ENCODE assay signal across 8 cellular contexts in genomic region chr9:32378496-32378895, GRCh38. TPM values are rescaled to one million over a fixed set of nuclear protein-coding genes. Genes with fewer than 3 reads are reported as not detected.
DNase-seq lines count a peak whose midpoint lies in the region; ATAC-seq and TF ChIP-seq lines count a peak whose summit lies in the region.

No MANE protein-coding gene starts in this region.

- no peak for TF ChIP-seq POLR2A in suprapubic skin (IDR thresholded peaks at IDR 0.05)

- ATAC-seq in HG02642 (IDR thresholded peaks at IDR 0.05; ENCODE audit: poor library complexity, unreplicated experiment): peak; percentile 80
- ATAC-seq in central memory CD8-positive, alpha-beta T cell (replicated peaks; ENCODE audit: extremely low read depth, poor library complexity, severe bottlenecking): peak; percentile 77

- DNase-seq in BE2C: peak; percentile 43
- peak; percentile 57 for DNase-seq in GM13976 (ENCODE audit: low spot score)
- peak; percentile 60 for DNase-seq in MV-4-11 (lab: John Stamatoyannopoulos, UW)
- DNase-seq in SJCRH30: peak; percentile 39 to 77
- peak in 1 of 2 donors; percentile 30 for DNase-seq in central memory CD8-positive, alpha-beta T cell (ENCODE audit: low spot score in 2 of 2)
- DNase-seq in kidney tubule cell (ENCODE audit: low spot score): peak; percentile 75
- DNase-seq in suprapubic skin (ENCODE audit: low spot score in 2 of 2): no peak

- under 1% methylated on average over 3 of the region's 3 CpGs for WGBS in suprapubic skin

- TF ChIP-seq CTCF in BE2C (IDR thresholded peaks at IDR 0.05; ENCODE audit: low read depth, low read length) (peak; percentile 90), GM13976 (IDR thresholded peaks at IDR 0.05; ENCODE audit: borderline replicate concordance, control extremely low read depth, extremely low read depth, insufficient read depth, missing control alignments) (peak; percentile 87), suprapubic skin (IDR thresholded peaks at IDR 0.05) (peak; percentile 19 to 66)

- peaks cover 30% of the 10 kb centered on the region for H3K27me3 Mint-ChIP-seq in central memory CD8-positive, alpha-beta T cell

- H3K36me3 ChIP-seq in BE2C (no peaks in the 10 kb centered on the region), SJCRH30 (no peaks in the 10 kb centered on the region), suprapubic skin (no peaks in the 10 kb centered on the region)

- no peak overlapping the region for H3K4me3 ChIP-seq in BE2C (ENCODE audit: low read depth, low read length)
- no peak overlapping the region for H3K4me3 ChIP-seq in SJCRH30
- no peak overlapping the region for H3K4me3 ChIP-seq in suprapubic skin

- H3K9me3 ChIP-seq in BE2C (no peaks in the 10 kb centered on the region), SJCRH30 (replicated peaks) (no peaks in the 10 kb centered on the region), suprapubic skin (no peaks in the 10 kb centered on the region)

- no peaks in the 10 kb centered on the region for H3K9me3 Mint-ChIP-seq in central memory CD8-positive, alpha-beta T cell

- no peaks in the 10 kb centered on the region for H3K36me3 Mint-ChIP-seq in central memory CD8-positive, alpha-beta T cell (ENCODE audit: insufficient read depth)

- no peak overlapping the region for H3K4me3 Mint-ChIP-seq in central memory CD8-positive, alpha-beta T cell

- TF ChIP-seq EP300 in suprapubic skin (IDR thresholded peaks at IDR 0.05): no peak

- peaks cover 9% of the 10 kb centered on the region for H3K4me1 Mint-ChIP-seq in central memory CD8-positive, alpha-beta T cell

- H3K27ac ChIP-seq in SJCRH30 (no peak overlapping the region), suprapubic skin (no peak overlapping the region)

- H3K4me1 ChIP-seq in BE2C (no peaks in the 10 kb centered on the region), SJCRH30 (0 out of 2 replicates have a peak, but pooled peaks cover 2% of the 10 kb centered on the region), suprapubic skin (peaks cover 6% of the 10 kb centered on the region)

- H3K27ac Mint-ChIP-seq in central memory CD8-positive, alpha-beta T cell (ENCODE audit: low read depth): no peak overlapping the region

- in situ Hi-C loops in GM13976 (cut with MboI; ENCODE audit: low sequenced_read_pairs, unreplicated experiment): no loop called here

- peaks cover 41% of the 10 kb centered on the region for H3K27me3 ChIP-seq in BE2C
- H3K27me3 ChIP-seq in SJCRH30: no peaks in the 10 kb centered on the region
- H3K27me3 ChIP-seq in suprapubic skin: no peaks in the 10 kb centered on the region

RNA-seq across cellular contexts. Expression of gene ACO1, which starts 5.9 kb away (rescaled TPM):
- polyA plus RNA-seq in BE2C (2012; ENCODE audit: insufficient read depth, insufficient read length, low read depth): 3.1 TPM
- total RNA-seq in SJCRH30 (2014; rRNA removed; shearing (Covaris generic)): 50.2 and 51.4 TPM in 2 replicates
- 10 to 100 TPM; 18.2 to 25.1 (median 19.9) TPM for total RNA-seq in suprapubic skin

Comparison
In these comparisons a context has a peak if more than half of its experiments do, and no peak if none do; other contexts are left out.
1. DNase-seq: peak in BE2C (single experiment), GM13976 (single experiment), MV-4-11 (single experiment), SJCRH30 (2 of 2) and kidney tubule cell (single experiment); none in suprapubic skin (0 of 2).
2. Peak in every context shown above with its lines, with median percentiles within 50 percentile points of each other: CTCF ChIP-seq.